ENCODE assay signal across 12 cellular contexts in genomic region chr5:41527201-41527779, GRCh38. TPM values are rescaled to one million over a fixed set of nuclear protein-coding genes. Genes with fewer than 3 reads are reported as not detected.
DNase-seq lines count a peak whose midpoint lies in the region; ATAC-seq, FAIRE-seq and TF ChIP-seq lines count a peak whose summit lies in the region.
"Had no signal": no experiment of that assay in that cellular context is flagged by ENCODE, and none has a peak within 500 bp of the region (broad histone marks: within the 10 kb centered on the region; RNA-seq: fewer than 3 reads in every experiment).

No MANE protein-coding gene starts in this region.

- CTCF ChIA-PET in WTC11 (lab: Charles Lee): no interaction called here

- no peak overlapping the region for H3K4me3 Mint-ChIP-seq in WTC11
- H3K4me3 Mint-ChIP-seq in type B pancreatic cell: no peak overlapping the region

- DNase-seq in H54 (ENCODE audit: insufficient read length, low spot score) (peak; percentile 37), WTC11 (ENCODE audit: low spot score) (no peak), Right ventricle myocardium inferior (ENCODE audit: missing footprints) (no peak), type B pancreatic cell (ENCODE audit: extremely low spot score, unreplicated experiment) (no peak), NCI-H526 treated with DMSO at 0.1 percent for 48 hours (lab: John Stamatoyannopoulos, UW) (no peak), SKM-1 treated with dmso at 0.1 percent for 144 hours (lab: John Stamatoyannopoulos, UW; ENCODE audit: unreplicated experiment) (no peak), sciatic nerve (ENCODE audit: low spot score) (no peak)
- DNase-seq: activated naive CD4-positive, alpha-beta T cell; Karpas-422; midbrain; WERI-Rb-1 had no signal

- H3K4me1 Mint-ChIP-seq in WTC11 (peaks cover 8% of the 10 kb centered on the region), type B pancreatic cell (ENCODE audit: unreplicated experiment) (no peaks in the 10 kb centered on the region)

- H3K36me3 Mint-ChIP-seq in WTC11 (no peaks in the 10 kb centered on the region), type B pancreatic cell (no peaks in the 10 kb centered on the region)

- H3K27me3 Mint-ChIP-seq in WTC11 (ENCODE audit: low read depth): no peaks in the 10 kb centered on the region
- H3K27me3 Mint-ChIP-seq in type B pancreatic cell: peaks cover 3% of the 10 kb centered on the region

- H3K9me3 Mint-ChIP-seq in WTC11: peaks cover 22% of the 10 kb centered on the region; the same call in 1 of the 2 replicates
- no peaks in the 10 kb centered on the region for H3K9me3 Mint-ChIP-seq in type B pancreatic cell

- POLR2A ChIA-PET in WTC11 (lab: Charles Lee): no interaction called here

- intact Hi-C loops in Right ventricle myocardium inferior (cut with DNase I) (loop anchor here (5.0 to 10.0 kb wide), 2 partner anchors 335 to 622 kb away; partner anchors contain the start of gene C7), sciatic nerve (cut with DNase I) (no loop called here)

- TF ChIP-seq CTCF in WTC11 (IDR thresholded peaks at IDR 0.05) (no peak), type B pancreatic cell (conservative IDR thresholded peaks at IDR 0.05) (no peak)

- FAIRE-seq in H54 (lab: Jason Lieb, UNC): peak; percentile 100
- FAIRE-seq: endometrium had no signal

- no peak for TF ChIP-seq POLR2A in H54 (IDR thresholded peaks at IDR 0.05; ENCODE audit: low read depth, low read length)

- H3K27ac Mint-ChIP-seq in WTC11 (peak overlapping the region; percentile 53; the same call in 1 of the 2 replicates), type B pancreatic cell (peak overlapping the region; percentile 81)

- ATAC-seq in WTC11: no peak
- peak; percentile 92 for ATAC-seq in Right ventricle myocardium inferior
- ATAC-seq in sciatic nerve: no peak

TF ChIP-seq in WTC11, 78 proteins besides CTCF, POLR2A, EP300 and RAD21 (continues in another document):
- TF ChIP-seq, protein P1, sequence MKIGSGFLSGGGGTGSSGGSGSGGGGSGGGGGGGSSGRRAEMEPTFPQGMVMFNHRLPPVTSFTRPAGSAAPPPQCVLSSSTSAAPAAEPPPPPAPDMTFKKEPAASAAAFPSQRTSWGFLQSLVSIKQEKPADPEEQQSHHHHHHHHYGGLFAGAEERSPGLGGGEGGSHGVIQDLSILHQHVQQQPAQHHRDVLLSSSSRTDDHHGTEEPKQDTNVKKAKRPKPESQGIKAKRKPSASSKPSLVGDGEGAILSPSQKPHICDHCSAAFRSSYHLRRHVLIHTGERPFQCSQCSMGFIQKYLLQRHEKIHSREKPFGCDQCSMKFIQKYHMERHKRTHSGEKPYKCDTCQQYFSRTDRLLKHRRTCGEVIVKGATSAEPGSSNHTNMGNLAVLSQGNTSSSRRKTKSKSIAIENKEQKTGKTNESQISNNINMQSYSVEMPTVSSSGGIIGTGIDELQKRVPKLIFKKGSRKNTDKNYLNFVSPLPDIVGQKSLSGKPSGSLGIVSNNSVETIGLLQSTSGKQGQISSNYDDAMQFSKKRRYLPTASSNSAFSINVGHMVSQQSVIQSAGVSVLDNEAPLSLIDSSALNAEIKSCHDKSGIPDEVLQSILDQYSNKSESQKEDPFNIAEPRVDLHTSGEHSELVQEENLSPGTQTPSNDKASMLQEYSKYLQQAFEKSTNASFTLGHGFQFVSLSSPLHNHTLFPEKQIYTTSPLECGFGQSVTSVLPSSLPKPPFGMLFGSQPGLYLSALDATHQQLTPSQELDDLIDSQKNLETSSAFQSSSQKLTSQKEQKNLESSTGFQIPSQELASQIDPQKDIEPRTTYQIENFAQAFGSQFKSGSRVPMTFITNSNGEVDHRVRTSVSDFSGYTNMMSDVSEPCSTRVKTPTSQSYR (CRISPR knock-in tag; IDR thresholded peaks at IDR 0.05): no peak
- TF ChIP-seq NFE2L1 (CRISPR knock-in tag; IDR thresholded peaks at IDR 0.05) (no peak), ZNF423 (CRISPR knock-in tag; IDR thresholded peaks at IDR 0.05) (no peak), JAZF1 (CRISPR knock-in tag; IDR thresholded peaks at IDR 0.05) (no peak), ELF4 (CRISPR knock-in tag; IDR thresholded peaks at IDR 0.05; ENCODE audit: low read depth) (no peak), OVOL2 (CRISPR knock-in tag; IDR thresholded peaks at IDR 0.05; ENCODE audit: borderline replicate concordance) (no peak), GRHL2 (CRISPR knock-in tag; IDR thresholded peaks at IDR 0.05; ENCODE audit: insufficient replicate concordance, severe bottlenecking) (no peak), ZNF138 (CRISPR knock-in tag; conservative IDR thresholded peaks at IDR 0.05) (no peak), RORB (CRISPR knock-in tag; IDR thresholded peaks at IDR 0.05) (no peak), CBFB (CRISPR knock-in tag; IDR thresholded peaks at IDR 0.05; ENCODE audit: low read depth) (no peak), GTF2I (CRISPR knock-in tag; conservative IDR thresholded peaks at IDR 0.05) (no peak), MLX (CRISPR knock-in tag; IDR thresholded peaks at IDR 0.05) (no peak), NR3C1 (CRISPR knock-in tag; conservative IDR thresholded peaks at IDR 0.05; ENCODE audit: low read depth) (no peak)
- TF ChIP-seq, protein P2, sequence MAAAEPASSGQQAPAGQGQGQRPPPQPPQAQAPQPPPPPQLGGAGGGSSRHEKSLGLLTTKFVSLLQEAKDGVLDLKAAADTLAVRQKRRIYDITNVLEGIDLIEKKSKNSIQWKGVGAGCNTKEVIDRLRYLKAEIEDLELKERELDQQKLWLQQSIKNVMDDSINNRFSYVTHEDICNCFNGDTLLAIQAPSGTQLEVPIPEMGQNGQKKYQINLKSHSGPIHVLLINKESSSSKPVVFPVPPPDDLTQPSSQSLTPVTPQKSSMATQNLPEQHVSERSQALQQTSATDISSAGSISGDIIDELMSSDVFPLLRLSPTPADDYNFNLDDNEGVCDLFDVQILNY (CRISPR knock-in tag; IDR thresholded peaks at IDR 0.05): no peak
- TF ChIP-seq, protein P3, sequence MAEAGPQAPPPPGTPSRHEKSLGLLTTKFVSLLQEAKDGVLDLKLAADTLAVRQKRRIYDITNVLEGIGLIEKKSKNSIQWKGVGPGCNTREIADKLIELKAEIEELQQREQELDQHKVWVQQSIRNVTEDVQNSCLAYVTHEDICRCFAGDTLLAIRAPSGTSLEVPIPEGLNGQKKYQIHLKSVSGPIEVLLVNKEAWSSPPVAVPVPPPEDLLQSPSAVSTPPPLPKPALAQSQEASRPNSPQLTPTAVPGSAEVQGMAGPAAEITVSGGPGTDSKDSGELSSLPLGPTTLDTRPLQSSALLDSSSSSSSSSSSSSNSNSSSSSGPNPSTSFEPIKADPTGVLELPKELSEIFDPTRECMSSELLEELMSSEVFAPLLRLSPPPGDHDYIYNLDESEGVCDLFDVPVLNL (CRISPR knock-in tag; IDR thresholded peaks at IDR 0.05; ENCODE audit: borderline replicate concordance, low read depth): no peak
- TF ChIP-seq, protein P4, sequence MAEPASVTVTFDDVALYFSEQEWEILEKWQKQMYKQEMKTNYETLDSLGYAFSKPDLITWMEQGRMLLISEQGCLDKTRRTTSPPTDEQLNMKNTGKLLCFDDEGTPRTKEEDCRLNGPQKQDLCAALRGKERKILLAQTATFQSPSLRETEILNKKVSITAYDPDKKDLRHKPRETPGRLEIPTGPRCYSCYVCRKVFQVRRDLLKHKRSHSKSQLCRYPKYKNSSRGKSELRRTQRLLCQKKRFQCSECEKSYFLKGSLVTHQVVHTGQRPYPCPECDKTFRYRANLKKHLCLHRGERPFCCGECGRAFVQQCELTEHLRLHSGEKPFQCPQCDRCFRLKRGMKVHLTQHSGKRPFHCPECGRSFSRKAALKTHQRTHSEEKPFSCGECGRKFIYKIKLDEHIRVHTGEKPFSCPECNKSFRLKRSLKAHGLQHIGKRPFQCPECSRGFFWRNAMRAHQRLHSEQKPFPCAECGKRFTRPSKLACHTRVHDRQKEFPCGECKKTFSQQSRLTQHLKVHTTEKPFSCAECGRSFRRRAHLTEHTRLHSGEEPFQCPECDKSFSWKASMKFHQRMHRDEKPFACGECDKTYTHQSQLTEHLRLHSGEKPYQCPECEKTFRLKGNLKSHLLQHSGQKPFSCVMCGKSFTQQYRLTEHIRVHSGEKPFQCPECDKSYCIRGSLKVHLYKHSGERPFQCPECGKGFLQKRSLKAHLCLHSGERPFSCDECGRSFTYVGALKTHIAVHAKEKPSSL (CRISPR knock-in tag; conservative IDR thresholded peaks at IDR 0.05): no peak
- TF ChIP-seq, protein P5, sequence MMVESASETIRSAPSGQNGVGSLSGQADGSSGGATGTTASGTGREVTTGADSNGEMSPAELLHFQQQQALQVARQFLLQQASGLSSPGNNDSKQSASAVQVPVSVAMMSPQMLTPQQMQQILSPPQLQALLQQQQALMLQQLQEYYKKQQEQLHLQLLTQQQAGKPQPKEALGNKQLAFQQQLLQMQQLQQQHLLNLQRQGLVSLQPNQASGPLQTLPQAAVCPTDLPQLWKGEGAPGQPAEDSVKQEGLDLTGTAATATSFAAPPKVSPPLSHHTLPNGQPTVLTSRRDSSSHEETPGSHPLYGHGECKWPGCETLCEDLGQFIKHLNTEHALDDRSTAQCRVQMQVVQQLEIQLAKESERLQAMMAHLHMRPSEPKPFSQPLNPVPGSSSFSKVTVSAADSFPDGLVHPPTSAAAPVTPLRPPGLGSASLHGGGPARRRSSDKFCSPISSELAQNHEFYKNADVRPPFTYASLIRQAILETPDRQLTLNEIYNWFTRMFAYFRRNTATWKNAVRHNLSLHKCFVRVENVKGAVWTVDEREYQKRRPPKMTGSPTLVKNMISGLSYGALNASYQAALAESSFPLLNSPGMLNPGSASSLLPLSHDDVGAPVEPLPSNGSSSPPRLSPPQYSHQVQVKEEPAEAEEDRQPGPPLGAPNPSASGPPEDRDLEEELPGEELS (CRISPR knock-in tag; IDR thresholded peaks at IDR 0.05): no peak

RNA-seq across cellular contexts. Expression of gene PLCXD3, which starts 16.9 kb away (rescaled TPM):
- total RNA-seq in WTC11 (2021) (0.04 to 0.07 TPM (median 0.07 TPM) in 3 replicates), Right ventricle myocardium inferior (76.6 TPM), type B pancreatic cell (ENCODE audit: low replicate concordance) (5.6 and 7.4 TPM in 2 replicates), sciatic nerve (4.2 TPM)
